Comparison of ENCODE assay signal across 24 cellular contexts in the genomic region with DNA sequence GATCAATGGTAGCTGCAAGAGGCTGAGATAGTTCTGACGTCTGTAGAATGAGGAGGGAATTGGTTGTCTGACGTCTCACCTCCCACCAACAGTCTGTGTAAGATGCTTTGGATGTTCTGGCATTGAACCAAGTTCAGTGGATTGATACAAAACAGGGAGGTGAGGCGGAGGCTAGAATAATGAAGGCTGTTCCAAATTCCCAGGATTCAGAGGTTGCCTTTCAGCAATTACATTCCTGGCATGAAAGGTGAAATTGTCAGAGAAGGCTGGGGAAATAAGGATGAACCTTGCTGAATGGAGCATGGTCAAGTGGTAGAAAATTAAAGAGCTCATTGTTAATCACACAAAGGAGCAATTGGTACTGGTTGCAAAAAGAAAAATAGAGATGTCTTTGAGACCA.
"Had no signal": no experiment of that assay in that cellular context is flagged by ENCODE, and none has a peak within 500 bp of the region (broad histone marks: within the 10 kb centered on the region; RNA-seq: fewer than 3 reads in every experiment).

No MANE protein-coding gene starts in this region.

- DNase-seq: activated CD4-positive, alpha-beta T cell treated with anti-CD3 and anti-CD28 coated beads for 36 hours; activated CD4-positive, alpha-beta T cell treated with anti-CD3 and anti-CD28 coated beads, Interleukin-2, amount 10 ng/mL, durations not matched to agents 7 days and 5 days; activated CD4-positive, alpha-beta T cell treated with anti-CD3 and anti-CD28 coated beads, Interleukin-2, amount 50 U/mL, for 48 hours; activated CD8-positive, alpha-beta T cell treated with anti-CD3 and anti-CD28 coated beads, Interleukin-2, amount 10 ng/mL, durations not matched to agents 7 days and 5 days; activated gamma-delta T cell treated with Interleukin-2 at 50 U/mL for 16 hours; activated naive CD4-positive, alpha-beta T cell treated with anti-CD3 and anti-CD28 coated beads for 36 hours; activated T-cell treated with anti-CD3 and anti-CD28 coated beads, Interleukin-2, amount 50 U/mL, for 24 hours; adrenal gland; caudate nucleus; cerebellar nuclear complex; NCI-H1092 treated with DMSO at 0.1 percent for 48 hours; NCI-H1436; NCI-H1694; NCI-H1930; NCI-H2081 treated with DMSO at 0.1 percent for 48 hours; NCI-H2171 treated with DMSO at 0.1 percent for 48 hours; NCI-H345; NCI-H524 treated with DMSO at 0.1 percent for 48 hours; NCI-H774; SHP77; SJCRH30; SK-N-SH had no signal

- ATAC-seq: activated CD4-positive, alpha-beta T cell treated with anti-CD3 and anti-CD28 coated beads for 36 hours; activated CD8-positive, alpha-beta T cell treated with anti-CD3 and anti-CD28 coated beads, Interleukin-2, amount 10 ng/mL, durations not matched to agents 7 days and 5 days; activated naive CD4-positive, alpha-beta T cell treated with anti-CD3 and anti-CD28 coated beads, Interleukin-2, amount 50 U/mL, for 72 hours; Panc1 had no signal
